ENCODE assay signal across 13 cellular contexts in genomic region chr11:127106142-127106541, GRCh38.
DNase-seq lines count a peak whose midpoint lies in the region; ATAC-seq and TF ChIP-seq lines count a peak whose summit lies in the region.
"Had no signal": no experiment of that assay in that cellular context is flagged by ENCODE, and none has a peak within 500 bp of the region (broad histone marks: within the 10 kb centered on the region; RNA-seq: fewer than 3 reads in every experiment).

No MANE protein-coding gene starts in this region.

- no peak for TF ChIP-seq CTCF in cardiac muscle cell (IDR thresholded peaks at IDR 0.05; ENCODE audit: low read depth, low read length)

- no peaks in the 10 kb centered on the region for H3K36me3 ChIP-seq in cardiac muscle cell
- H3K36me3 ChIP-seq in iPS-18a (ENCODE audit: control insufficient read depth, low read depth, low read length) = no peaks in the 10 kb centered on the region
- H3K36me3 ChIP-seq: Peyer's patch had no signal

- DNase-seq in cardiac muscle cell (ENCODE audit: low read depth in 1 of 2, low spot score in 1 of 2) (peak in 1 of 2 donors; percentile 74), cardiac septum (ENCODE audit: low spot score) (no peak), NCI-H524 treated with DMSO at 0.1 percent for 48 hours (lab: John Stamatoyannopoulos, UW) (peak; percentile 96), SKM-1 treated with dmso at 0.1 percent for 144 hours (lab: John Stamatoyannopoulos, UW; ENCODE audit: unreplicated experiment) (no peak)
- DNase-seq in stimulated activated CD4-positive, alpha-beta T cell treated with anti-CD3 and anti-CD28 coated beads, Interleukin-4, amount 100 ng/mL, for 4 hours = no peak
- DNase-seq: ACHN; activated CD8-positive, alpha-beta T cell treated with anti-CD3 and anti-CD28 coated beads for 36 hours; aorta; Peyer's patch; stimulated activated CD4-positive, alpha-beta T cell treated with anti-CD3 and anti-CD28 coated beads, Interleukin-4, amount 100 ng/mL, for 24 hours had no signal

- H3K9me3 ChIP-seq in cardiac muscle cell (ENCODE audit: low read depth) = no peaks in the 10 kb centered on the region
- no peaks in the 10 kb centered on the region for H3K9me3 ChIP-seq in iPS-18a (ENCODE audit: control insufficient read depth, low read depth, low read length)
- H3K9me3 ChIP-seq: Peyer's patch had no signal

- H3K4me1 ChIP-seq in cardiac muscle cell (ENCODE audit: low read depth) (peaks cover 20% of the 10 kb centered on the region), iPS-18a (ENCODE audit: control insufficient read depth, low read depth, low read length) (peaks cover 40% of the 10 kb centered on the region)

- H3K27ac ChIP-seq in cardiac muscle cell = peak overlapping the region; percentile 5
- H3K27ac ChIP-seq in iPS-18a (ENCODE audit: low read length) = no peak overlapping the region
- H3K27ac ChIP-seq: Peyer's patch had no signal

- H3K27me3 ChIP-seq in cardiac muscle cell = no peaks in the 10 kb centered on the region
- no peaks in the 10 kb centered on the region for H3K27me3 ChIP-seq in iPS-18a (ENCODE audit: control insufficient read depth, insufficient read depth, low read length)
- H3K27me3 ChIP-seq: Peyer's patch had no signal

- intact Hi-C loops in cardiac septum (cut with DNase I) = no loop called here

- ATAC-seq in GM18858 (IDR thresholded peaks at IDR 0.05; ENCODE audit: unreplicated experiment) (no peak), HG03095 (IDR thresholded peaks at IDR 0.05; ENCODE audit: unreplicated experiment) (no peak)
- ATAC-seq: activated CD8-positive, alpha-beta T cell treated with anti-CD3 and anti-CD28 coated beads for 36 hours had no signal

- H3K4me3 ChIP-seq in cardiac muscle cell (no peak overlapping the region), iPS-18a (ENCODE audit: low read length) (peak overlapping the region; percentile 10)
- H3K4me3 ChIP-seq: Peyer's patch had no signal

- H3K9ac ChIP-seq in iPS-18a (ENCODE audit: low read length) = no peak overlapping the region
